In genomic region chr4:8277356-8278008, GRCh38 we compare ENCODE assay signal across 23 cellular contexts. TPM values are rescaled to one million over a fixed set of nuclear protein-coding genes. Genes with fewer than 3 reads are reported as not detected.
DNase-seq lines count a peak whose midpoint lies in the region; ATAC-seq, FAIRE-seq and TF ChIP-seq lines count a peak whose summit lies in the region.
"Had no signal": no experiment of that assay in that cellular context is flagged by ENCODE, and none has a peak within 500 bp of the region (broad histone marks: within the 10 kb centered on the region; RNA-seq: fewer than 3 reads in every experiment).

No MANE protein-coding gene starts in this region.

- no peaks in the 10 kb centered on the region for H4K20me1 ChIP-seq in GM12878 (ENCODE audit: control insufficient read depth, insufficient read depth)

- H3K27me3 ChIP-seq in GM12878 (replicated peaks in 1 of 2; ENCODE audit: control insufficient read depth in 2 of 2, insufficient read depth in 2 of 2, low read length in 1 of 2): peaks cover 0 to 4% of the 10 kb centered on the region in 2 experiments; a peak in 2 of 4 replicates
- H3K27me3 ChIP-seq in subcutaneous abdominal adipose tissue (ENCODE audit: control insufficient read depth in 5 of 5, insufficient read depth in 4 of 5, low read length in 5 of 5): no peaks in the 10 kb centered on the region
- no peaks in the 10 kb centered on the region for H3K27me3 ChIP-seq in ascending aorta
- H3K27me3 ChIP-seq: left lung, tibial nerve had no signal

- TF ChIP-seq RAD21 in GM12878 (IDR thresholded peaks at IDR 0.05; ENCODE audit: insufficient read depth, low read depth, low read length): no peak

- H3K9me3 ChIP-seq in GM12878 (replicated peaks; ENCODE audit: control insufficient read depth, insufficient read depth, low read length) (no peaks in the 10 kb centered on the region), kidney (ENCODE audit: control insufficient read depth in 1 of 2, low read length in 2 of 2) (no peaks in the 10 kb centered on the region), subcutaneous abdominal adipose tissue (ENCODE audit: control insufficient read depth in 5 of 5, low read length in 5 of 5) (no peaks in the 10 kb centered on the region), ascending aorta (no peaks in the 10 kb centered on the region)
- H3K9me3 ChIP-seq: left lung, tibial nerve had no signal

- no peak for TF ChIP-seq POLR2A in GM12878 (IDR thresholded peaks at IDR 0.05; ENCODE audit: low read depth, low read length)

- CTCF ChIA-PET in GM12878 (lab: Yijun Ruan, JAX): no interaction called here

- POLR2A ChIA-PET in GM12878 (lab: Charles Lee): no interaction called here

- H3K4me2 ChIP-seq in GM12878 (ENCODE audit: control insufficient read depth, insufficient read depth): no peak overlapping the region

- H3K4me3 ChIP-seq in GM12878 (no peak overlapping the region), kidney (ENCODE audit: low read length in 2 of 2) (no peak overlapping the region), subcutaneous abdominal adipose tissue (ENCODE audit: low read depth in 1 of 5, low read length in 5 of 5) (no peak overlapping the region), ascending aorta (no peak overlapping the region)
- H3K4me3 ChIP-seq: left lung, tibial nerve had no signal

- TF ChIP-seq CTCF in GM12878 (IDR thresholded peaks at IDR 0.05 in 2 of 3, conservative IDR thresholded peaks at IDR 0.05 in 1 of 3; ENCODE audit: control insufficient read depth in 2 of 3, extremely low read depth in 1 of 3, insufficient read depth in 1 of 3, low read depth in 3 of 3, low read length in 3 of 3) (no peak), kidney (IDR thresholded peaks at IDR 0.05; ENCODE audit: borderline replicate concordance, extremely low read depth, insufficient read depth) (no peak), ascending aorta (IDR thresholded peaks at IDR 0.05) (no peak)

- H3K4me1 ChIP-seq in GM12878 (ENCODE audit: control insufficient read depth, insufficient read depth, low read length) (no peaks in the 10 kb centered on the region), kidney (ENCODE audit: control insufficient read depth in 1 of 2, insufficient read depth in 1 of 2, low read depth in 1 of 2, low read length in 2 of 2) (peaks cover 0 to 10% of the 10 kb centered on the region in 2 donors), subcutaneous abdominal adipose tissue (ENCODE audit: control insufficient read depth in 5 of 5, insufficient read depth in 5 of 5, low read length in 5 of 5) (peaks cover 13 to 93% (median 64%) of the 10 kb centered on the region in 5 donors), ascending aorta (peaks cover 18 to 42% of the 10 kb centered on the region in 2 donors)
- H3K4me1 ChIP-seq: parathyroid adenoma had no signal

- WGBS in GM12878 (ENCODE audit: insufficient coverage, insufficient replicate concordance, low lambda C conversion rate, missing lambda C conversion rate): 25% methylated on average over 11 of the region's 11 CpGs

- H3K9ac ChIP-seq in GM12878 (ENCODE audit: control insufficient read depth, insufficient read depth, low read length): no peak overlapping the region
- H3K9ac ChIP-seq in kidney (ENCODE audit: low read length in 2 of 2): no peak overlapping the region
- H3K9ac ChIP-seq in subcutaneous abdominal adipose tissue (ENCODE audit: low read length in 5 of 5): no peak overlapping the region
- H3K9ac ChIP-seq: parathyroid adenoma had no signal

- BruUV-seq in GM12878 (replicated peaks; lab: Mats Ljungman, UMichigan): no TSS peak

- H3K79me2 ChIP-seq in GM12878 (ENCODE audit: control insufficient read depth, insufficient read depth, low read length): no peaks in the 10 kb centered on the region
- H3K79me2 ChIP-seq: parathyroid adenoma had no signal

- no peak overlapping the region for H2AFZ ChIP-seq in GM12878 (ENCODE audit: control insufficient read depth, low read depth, low read length)
- H2AFZ ChIP-seq: parathyroid adenoma had no signal

- ATAC-seq in GM12878: no peak
- ATAC-seq: stimulated activated effector memory CD8-positive, alpha-beta T cell treated with anti-CD3 and anti-CD28 coated beads, Interleukin-12 subunit alpha, Interleukin-12 subunit beta, amount 100 ng/mL, for 72 hours; T-helper 17 cell had no signal

- SMC1A ChIA-PET in GM12878 (lab: Charles Lee; ENCODE audit: uncharacterized antibody, unreplicated experiment): no interaction called here

- TF ChIP-seq EP300 in GM12878 (IDR thresholded peaks at IDR 0.05; ENCODE audit: borderline replicate concordance in 1 of 2, control insufficient read depth in 1 of 2, low read depth in 2 of 2, low read length in 2 of 2): no peak

- H3K36me3 ChIP-seq in GM12878 (ENCODE audit: control insufficient read depth in 2 of 2, insufficient read depth in 2 of 2, low read length in 1 of 2): no peaks in the 10 kb centered on the region
- no peaks in the 10 kb centered on the region for H3K36me3 ChIP-seq in kidney (ENCODE audit: control insufficient read depth in 1 of 2, insufficient read depth in 2 of 2, low read length in 2 of 2)
- no peaks in the 10 kb centered on the region for H3K36me3 ChIP-seq in subcutaneous abdominal adipose tissue (ENCODE audit: control insufficient read depth in 5 of 5, insufficient read depth in 5 of 5, low read length in 5 of 5)
- H3K36me3 ChIP-seq in ascending aorta: no peaks in the 10 kb centered on the region
- H3K36me3 ChIP-seq: left lung, tibial nerve had no signal

- DNase-seq in DMS 273 treated with DMSO at 0.1 percent for 48 hours (lab: John Stamatoyannopoulos, UW) (peak; percentile 15), DMS 273 (lab: John Stamatoyannopoulos, UW; ENCODE audit: unreplicated experiment) (no peak), GM12878 (ENCODE audit: low read depth, low spot score) (no peak), kidney (peak; percentile 39), ascending aorta (ENCODE audit: low spot score in 2 of 2) (no peak), SW 1271 (lab: John Stamatoyannopoulos, UW) (no peak), head of caudate nucleus (no peak)
- DNase-seq: activated B cell treated with CpG ODN at 0.5 μM for 24 hours; activated naive CD8-positive, alpha-beta T cell treated with anti-CD3 and anti-CD28 coated beads for 36 hours; activated T-cell treated with anti-CD3 and anti-CD28 coated beads, Interleukin-2, amount 50 U/mL, for 72 hours; CD4-positive, CD25-positive, alpha-beta regulatory T cell; DND-41; NCI-H345; stimulated activated CD4-positive, alpha-beta T cell treated with anti-CD3 and anti-CD28 coated beads, Interleukin-12 subunit alpha, Interleukin-12 subunit beta, amount 100 ng/mL, for 4 hours; T-helper 17 cell had no signal

- intact Hi-C loops in GM12878 (cut with micrococcal nuclease; ENCODE audit: unreplicated experiment): no loop called here
- intact Hi-C loops in kidney (cut with DNase I): no loop called here
- intact Hi-C loops in ascending aorta (cut with DNase I): no loop called here
- intact Hi-C loops in head of caudate nucleus (cut with DNase I): no loop called here

- no peak for FAIRE-seq in GM12878 (lab: Jason Lieb, UNC)
- no peak for FAIRE-seq in kidney (lab: Jason Lieb, UNC)
- FAIRE-seq: bronchial epithelial cell, GM18507 had no signal

- H3K27ac ChIP-seq in GM12878 (ENCODE audit: control insufficient read depth, insufficient read depth) (no peak overlapping the region), kidney (ENCODE audit: low read depth in 2 of 2, low read length in 2 of 2) (no peak overlapping the region), subcutaneous abdominal adipose tissue (ENCODE audit: low read depth, low read length) (peak overlapping the region; percentile 37), ascending aorta (no peak overlapping the region)
- H3K27ac ChIP-seq: 22Rv1, left lung, parathyroid adenoma, tibial nerve had no signal

- in situ Hi-C loops in GM12878 (cut with MboI): no loop called here

- RAD21 ChIA-PET in GM12878 (lab: Charles Lee; ENCODE audit: unreplicated experiment): no interaction called here

TF ChIP-seq in GM12878, 131 proteins besides CTCF, POLR2A, EP300 and RAD21:
- TF ChIP-seq NFYA (IDR thresholded peaks at IDR 0.05; ENCODE audit: borderline replicate concordance, low read depth, low read length) (no peak), GATAD2B (conservative IDR thresholded peaks at IDR 0.05; ENCODE audit: low read depth) (no peak), SMARCA5 (IDR thresholded peaks at IDR 0.05) (peak; percentile 65; the same call in 1 of the 2 replicates)
TF ChIP-seq in GM12878: peak in this region for 1.

RNA-seq across cellular contexts. Expression of gene HTRA3, which starts 7.9 kb away (rescaled TPM):
- not detected in 2 replicates for total RNA-seq in GM12878 (2013; cell fraction: nucleolus; rRNA removed)
- total RNA-seq in GM12878 (2014; rRNA removed): not detected in 2 replicates
- not detected in 2 replicates for total RNA-seq in GM12878 (2014; rRNA removed; fragmentation: Illumina TruSeq; extraction: Trizol)
- total RNA-seq in GM12878 (2021): 0.08 TPM in 1 of 2 replicates, not detected in the other
- not detected for polyA plus RNA-seq in GM12878 (2011; ENCODE audit: low read depth)
- 0.72 and 1.2 TPM in 2 replicates for polyA plus RNA-seq in GM12878 (2011; rRNA removed)
- polyA plus RNA-seq in GM12878 (2011; cell fraction: cytosol; rRNA removed): 1.9 and 2.3 TPM in 2 replicates
- 1.0 and 1.7 TPM in 2 replicates for polyA plus RNA-seq in GM12878 (2011; cell fraction: nucleus; rRNA removed)
- 0.11 TPM in 1 of 2 replicates, not detected in the other for polyA plus RNA-seq in GM12878 (2012)
- 0.04 TPM in 1 of 2 replicates, not detected in the other for polyA plus RNA-seq in GM12878 (2014; fragmentation: Illumina TruSeq; extraction: Trizol)
- not detected for polyA plus RNA-seq in GM12878 (2014; fragmentation: Nextera tagmentation; extraction: Ambion mirVana)
- polyA plus RNA-seq in GM12878 (2014; rRNA removed): not detected in 2 replicates
- not detected for polyA plus RNA-seq in GM12878 (2016; fragmentation: Nextera tagmentation; extraction: Ambion mirVana)
- polyA minus RNA-seq in GM12878 (2011; rRNA and poly(A)+ RNA removed): 0.73 and 1.3 TPM in 2 replicates
- 0.73 TPM in 1 of 2 replicates, not detected in the other for polyA minus RNA-seq in GM12878 (2011; cell fraction: cytosol; rRNA and poly(A)+ RNA removed)
- polyA minus RNA-seq in GM12878 (2011; cell fraction: nucleus; rRNA and poly(A)+ RNA removed): 0.36 and 0.57 TPM in 2 replicates
- 1.7 TPM for total RNA-seq in kidney
- polyA plus RNA-seq in kidney (ENCODE audit: insufficient read depth, low read depth, low replicate concordance): 6.5 TPM
- 52.6 TPM for total RNA-seq in ascending aorta
- total RNA-seq: activated B cell treated with CpG ODN at 0.5 μM for 24 hours; activated naive CD8-positive, alpha-beta T cell treated with anti-CD3 and anti-CD28 coated beads for 36 hours; activated T-cell treated with anti-CD3 and anti-CD28 coated beads, Interleukin-2, amount 50 U/mL, for 72 hours; CD4-positive, CD25-positive, alpha-beta regulatory T cell; T-helper 17 cell had no signal
- polyA plus RNA-seq: CD4-positive, CD25-positive, alpha-beta regulatory T cell had no signal

Comparison
In these comparisons a context has a peak if more than half of its experiments do, and no peak if none do; other contexts are left out.
1. DNase-seq: peak in DMS 273 treated with DMSO at 0.1 percent for 48 hours (single experiment) and kidney (single experiment); none in DMS 273 (single experiment), GM12878 (single experiment), ascending aorta (0 of 2), SW 1271 (0 of 2) and head of caudate nucleus (0 of 42).
2. RNA of gene HTRA3, which starts 7.9 kb away (total RNA-seq): 52.6 TPM in ascending aorta (single experiment); 1.7 TPM in kidney (single experiment) and 0.08 TPM in GM12878; every median in the first group is over 10 times any median in the second.